In the genomic region with DNA sequence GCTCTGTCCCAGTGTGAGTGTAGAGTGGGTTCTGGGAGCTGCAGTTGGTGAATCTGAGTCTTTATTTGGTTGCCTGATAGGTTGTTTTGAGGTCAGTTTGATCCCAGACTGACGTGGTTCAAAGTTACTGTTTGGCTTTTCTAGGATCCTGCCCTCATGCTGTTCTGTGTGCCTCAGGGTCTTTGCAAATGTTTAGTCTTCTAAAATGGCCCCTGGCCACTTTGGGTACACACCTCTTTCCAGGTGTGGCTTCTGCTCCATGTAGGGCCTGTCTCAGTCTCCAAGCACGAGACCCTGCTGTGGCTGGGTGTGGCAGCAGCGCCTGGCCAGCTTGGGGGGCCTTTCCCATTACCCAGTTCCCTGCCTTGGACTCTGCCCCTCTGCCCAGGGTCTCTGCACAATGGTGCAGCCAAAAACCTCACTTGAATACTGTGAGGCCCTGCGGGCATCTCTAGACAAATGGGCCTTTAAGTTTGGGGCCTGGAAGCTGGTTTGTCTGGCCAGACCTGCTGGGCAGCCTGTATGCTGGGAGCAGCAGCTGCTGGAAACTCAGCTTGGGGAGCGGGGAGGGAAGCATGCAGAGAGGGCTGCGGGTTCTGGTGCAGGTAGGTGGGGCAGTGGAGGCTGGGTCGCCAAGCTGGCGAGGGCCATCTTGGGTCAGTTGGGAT, we compare ENCODE assay signal across 17 cellular contexts. TPM values are rescaled to one million over a fixed set of nuclear protein-coding genes. Genes with fewer than 3 reads are reported as not detected.
DNase-seq lines count a peak whose midpoint lies in the region; ATAC-seq, FAIRE-seq and TF ChIP-seq lines count a peak whose summit lies in the region.
"Had no signal": no experiment of that assay in that cellular context is flagged by ENCODE, and none has a peak within 500 bp of the region (broad histone marks: within the 10 kb centered on the region; RNA-seq: fewer than 3 reads in every experiment).

No MANE protein-coding gene starts in this region.

- no peak for TF ChIP-seq POLR2A in transverse colon (IDR thresholded peaks at IDR 0.05)

- H3K4me1 ChIP-seq in mucosa of descending colon (ENCODE audit: low read depth) (peaks cover 40% of the 10 kb centered on the region), transverse colon (peaks cover 42 to 80% (median 65%) of the 10 kb centered on the region in 4 donors)

- H3K9me3 ChIP-seq in mucosa of descending colon (no peaks in the 10 kb centered on the region), transverse colon (no peaks in the 10 kb centered on the region)

- H3K27me3 ChIP-seq in bronchial epithelial cell (ENCODE audit: control insufficient read depth, insufficient read depth, low read length) = no peaks in the 10 kb centered on the region
- no peaks in the 10 kb centered on the region for H3K27me3 ChIP-seq in transverse colon

- peak overlapping the region; percentile 79 to 95 (median 86) for H3K27ac ChIP-seq in transverse colon

- in situ Hi-C loops in transverse colon (cut with MboI; ENCODE audit: low pct_ligation_motif_present in 1 of 4, low pct_unique_long_range_greater_than_20kb in 1 of 4, low sequenced_read_pairs in 3 of 4) = loop anchor here in 1 of 4 donors (25.0 kb wide), 1 partner anchor 401 kb away; the partner anchor contains the start of genes ARTN and IPO13

- intact Hi-C loops in mucosa of descending colon (cut with DNase I, micrococcal nuclease) (no loop called here), transverse colon (cut with DNase I; ENCODE audit: low total_unique reads) (no loop called here), Right ventricle myocardium superior (cut with DNase I) (loop anchor here (10.0 kb wide), 1 partner anchor 118 kb away; the partner anchor contains the start of gene KDM4A)

- DNase-seq in NCI-H748 (lab: John Stamatoyannopoulos, UW; ENCODE audit: unreplicated experiment) = peak; percentile 61
- DNase-seq in NCI-H748 treated with DMSO at 0.1 percent for 48 hours (lab: John Stamatoyannopoulos, UW) = no peak
- peak; percentile 55 for DNase-seq in bronchial epithelial cell (ENCODE audit: low read depth)
- peak in 2 of 3 donors; percentile 64 to 70 for DNase-seq in mucosa of descending colon
- peak; percentile 59 for DNase-seq in transverse colon
- no peak for DNase-seq in NCI-H187 treated with DMSO at 0.1 percent for 48 hours (lab: John Stamatoyannopoulos, UW)
- no peak for DNase-seq in Right ventricle myocardium superior
- DNase-seq: activated CD8-positive, alpha-beta memory T cell treated with anti-CD3 and anti-CD28 coated beads, Interleukin-2, amount 50 U/mL, for 4 hours; activated naive CD4-positive, alpha-beta T cell treated with anti-CD3 and anti-CD28 coated beads, Interleukin-2, amount 10 ng/mL, durations not matched to agents 7 days and 5 days; GDM1; glutamatergic neuron; naive B cell; retina; stimulated activated CD4-positive, alpha-beta T cell treated with anti-CD3 and anti-CD28 coated beads, Interleukin-4, amount 100 ng/mL, for 24 hours had no signal

- WGBS in transverse colon (ENCODE audit: low coverage in 1 of 2), 2 donors = 61% methylated on average over 8 of the region's 8 CpGs; no CpG with 5 or more reads in 1 of the 2 donors

- no peak for TF ChIP-seq CTCF in bronchial epithelial cell (IDR thresholded peaks at IDR 0.05; ENCODE audit: insufficient read depth, low read length, severe bottlenecking)
- no peak for TF ChIP-seq CTCF in mucosa of descending colon (IDR thresholded peaks at IDR 0.05)
- no peak for TF ChIP-seq CTCF in transverse colon (IDR thresholded peaks at IDR 0.05)

- H3K36me3 ChIP-seq in bronchial epithelial cell (ENCODE audit: control insufficient read depth, insufficient read depth, low read length) = peaks cover 21% of the 10 kb centered on the region
- H3K36me3 ChIP-seq in mucosa of descending colon (ENCODE audit: low read depth) = no peaks in the 10 kb centered on the region
- no peaks in the 10 kb centered on the region for H3K36me3 ChIP-seq in transverse colon

- TF ChIP-seq EP300 in transverse colon (IDR thresholded peaks at IDR 0.05; ENCODE audit: low read depth) = no peak

- peak; percentile 22 for ATAC-seq in mucosa of descending colon
- ATAC-seq in GM19023 (IDR thresholded peaks at IDR 0.05; ENCODE audit: unreplicated experiment) = no peak
- ATAC-seq in Right ventricle myocardium superior (ENCODE audit: poor library complexity) = no peak

- H3K4me3 ChIP-seq in bronchial epithelial cell (ENCODE audit: low read depth, low read length) (no peak overlapping the region), mucosa of descending colon (no peak overlapping the region), transverse colon (no peak overlapping the region)

- no peak for FAIRE-seq in bronchial epithelial cell (lab: Jason Lieb, UNC)
- FAIRE-seq: endothelial cell of umbilical vein, HTR-8/SVneo had no signal

RNA-seq across cellular contexts. Expression of gene PTPRF, which starts 5.6 kb away (rescaled TPM):
- 127 and 202 TPM in 2 replicates for total RNA-seq in bronchial epithelial cell
- total RNA-seq in mucosa of descending colon = 100 to 1,000 TPM; 355 to 752 (median 384) TPM
- 100 to 1,000 TPM; 278 to 549 (median 404) TPM for total RNA-seq in transverse colon
- 4.2 TPM for total RNA-seq in Right ventricle myocardium superior

Comparison
In these comparisons a context has a peak if more than half of its experiments do, and no peak if none do; other contexts are left out.
1. DNase-seq: peak in NCI-H748 (single experiment), bronchial epithelial cell (single experiment), mucosa of descending colon (2 of 3) and transverse colon (single experiment); none in NCI-H748 treated with DMSO at 0.1 percent for 48 hours (single experiment), NCI-H187 treated with DMSO at 0.1 percent for 48 hours (single experiment) and Right ventricle myocardium superior (single experiment).
2. RNA of gene PTPRF, which starts 5.6 kb away (total RNA-seq): 278 to 549 TPM in transverse colon, 355 to 752 TPM in mucosa of descending colon and 127 to 202 TPM in bronchial epithelial cell; 4.2 TPM in Right ventricle myocardium superior (single experiment); every median in the first group is over 10 times any median in the second.